26 cellular contexts compared by ENCODE assay signal in the genomic region with DNA sequence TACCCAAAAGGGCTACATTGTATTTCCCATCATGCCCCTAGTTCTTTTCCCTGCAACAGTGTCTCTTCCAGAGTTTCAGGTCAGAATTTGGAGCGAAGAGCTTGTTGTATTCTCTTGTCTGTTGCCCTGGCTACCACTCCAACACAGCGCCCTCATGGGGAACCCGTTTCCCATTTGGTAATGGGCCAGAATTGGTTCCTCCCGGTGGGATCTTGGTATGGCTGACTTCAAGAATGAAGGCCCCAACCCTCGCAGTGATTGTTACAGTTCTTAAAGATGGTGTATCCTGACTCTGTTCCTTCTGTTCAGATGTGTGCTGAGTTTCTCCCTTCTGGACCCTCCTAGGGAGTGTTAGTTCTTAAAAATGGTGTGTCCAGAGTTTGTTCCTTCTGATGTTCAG.
"Had no signal": no experiment of that assay in that cellular context is flagged by ENCODE, and none has a peak within 500 bp of the region (broad histone marks: within the 10 kb centered on the region; RNA-seq: fewer than 3 reads in every experiment).

No MANE protein-coding gene starts in this region.

- H3K27ac ChIP-seq: stomach, suprapubic skin, thoracic aorta, thyroid gland, tibial artery, tibial nerve, transverse colon, upper lobe of left lung, upper lobe of right lung, uterus, vagina had no signal

- FAIRE-seq: urothelium cell line had no signal

- DNase-seq: stimulated activated CD4-positive, alpha-beta T cell treated with anti-CD3 and anti-CD28 coated beads, Interleukin-2, amount 100 ng/mL, for 48 hours; stimulated activated CD4-positive, alpha-beta T cell treated with anti-CD3 and anti-CD28 coated beads, Interleukin-4, amount 100 ng/mL, for 1 hour; stimulated activated CD4-positive, alpha-beta T cell treated with anti-CD3 and anti-CD28 coated beads, Interleukin-4, amount 100 ng/mL, for 24 hours; stimulated activated CD4-positive, alpha-beta T cell treated with anti-CD3 and anti-CD28 coated beads, Interleukin-4, amount 100 ng/mL, for 4 hours; stimulated activated CD8-positive, alpha-beta memory T cell treated with anti-CD3 and anti-CD28 coated beads, Interleukin-4, amount 100 ng/mL, for 48 hours; stimulated activated naive B cell treated with anti-CD40 and anti-IgM and Interleukin-4, amounts not matched to agents 10 μg/mL and 1 μg/mL and 100 μg/mL, for 72 hours; stimulated activated naive CD4-positive, alpha-beta T cell; stimulated activated naive CD4-positive, alpha-beta T cell treated with Interleukin-2 at 50 U/mL for 16 hours; stimulated activated naive CD8-positive, alpha-beta T cell treated with anti-CD3 and anti-CD28 coated beads, Interleukin-15, amount 100 ng/mL, for 72 hours; stimulated activated naive CD8-positive, alpha-beta T cell treated with anti-CD3 and anti-CD28 coated beads, Interleukin-15, Interleukin-2, amounts not matched to agents 100 U/mL and 50 U/mL, for 24 hours; stomach; substantia nigra; thyroid gland; tibial artery; transverse colon; trophoblast cell; upper lobe of left lung; upper lobe of right lung; uterus had no signal

- H3K9me3 ChIP-seq: stomach, suprapubic skin, thoracic aorta, thyroid gland, tibial artery, tibial nerve, transverse colon, upper lobe of left lung, upper lobe of right lung, uterus, vagina had no signal

- H3K4me1 ChIP-seq: stomach, suprapubic skin, thyroid gland, tibial artery, tibial nerve, transverse colon, upper lobe of left lung, upper lobe of right lung, uterus, vagina had no signal

- H3K36me3 ChIP-seq: stomach, suprapubic skin, thoracic aorta, thyroid gland, tibial artery, tibial nerve, transverse colon, upper lobe of left lung, upper lobe of right lung, uterus, vagina had no signal

- H3K27me3 ChIP-seq: stomach, suprapubic skin, thyroid gland, tibial artery, tibial nerve, transverse colon, upper lobe of left lung, upper lobe of right lung, uterus, vagina had no signal

- H3K4me3 ChIP-seq: stomach, suprapubic skin, thoracic aorta, thyroid gland, tibial artery, tibial nerve, transverse colon, upper lobe of left lung, upper lobe of right lung, uterus, vagina had no signal

- ATAC-seq: stimulated activated effector memory CD8-positive, alpha-beta T cell treated with anti-CD3 and anti-CD28 coated beads, Interleukin-12 subunit alpha, Interleukin-12 subunit beta, amount 100 ng/mL, for 72 hours; stimulated activated memory B cell treated with anti-CD40 and anti-IgM and Interleukin-4, amounts not matched to agents 10 μg/mL and 1 μg/mL and 100 μg/mL, for 72 hours; stimulated activated naive B cell treated with anti-CD40 and anti-IgM and Interleukin-4, amounts not matched to agents 10 μg/mL and 1 μg/mL and 100 μg/mL, for 72 hours; stimulated activated naive CD8-positive, alpha-beta T cell treated with anti-CD3 and anti-CD28 coated beads, Interleukin-15, amount 100 ng/mL, for 72 hours; stimulated activated naive CD8-positive, alpha-beta T cell treated with anti-CD3 and anti-CD28 coated beads, Interleukin-15, Interleukin-2, amounts not matched to agents 100 U/mL and 50 U/mL, for 24 hours; upper lobe of right lung had no signal
